8 cellular contexts compared by ENCODE assay signal in genomic region chr16:28974007-28974436, GRCh38. TPM values are rescaled to one million over a fixed set of nuclear protein-coding genes. Genes with fewer than 3 reads are reported as not detected.
DNase-seq lines count a peak whose midpoint lies in the region; ATAC-seq lines count a peak whose summit lies in the region.

No MANE protein-coding gene starts in this region.

- DNase-seq in NCI-H1417 (lab: John Stamatoyannopoulos, UW) = peak; percentile 29 to 79 (median 66)
- DNase-seq in NCI-H1417 treated with DMSO at 0.1 percent for 48 hours (lab: John Stamatoyannopoulos, UW) = no peak
- peak; percentile 63 for DNase-seq in HCEC 1CT
- peak; percentile 1 for DNase-seq in NCI-H2029 treated with DMSO at 0.1 percent for 48 hours (lab: John Stamatoyannopoulos, UW)
- DNase-seq in activated CD8-positive, alpha-beta T cell treated with anti-CD3 and anti-CD28 coated beads, Interleukin-2, amount 10 ng/mL, durations not matched to agents 7 days and 5 days = peak; percentile 48
- peak; percentile 52 for DNase-seq in fibroblast of gingiva (ENCODE audit: low read depth)
- DNase-seq in ureter (ENCODE audit: low spot score) = peak; percentile 60

- peak overlapping the region; percentile 97 for H3K27ac Mint-ChIP-seq in activated CD8-positive, alpha-beta T cell treated with anti-CD3 and anti-CD28 coated beads, Interleukin-2, amount 10 ng/mL, durations not matched to agents 7 days and 5 days

- H3K27me3 Mint-ChIP-seq in activated CD8-positive, alpha-beta T cell treated with anti-CD3 and anti-CD28 coated beads, Interleukin-2, amount 10 ng/mL, durations not matched to agents 7 days and 5 days (ENCODE audit: low read depth) = no peaks in the 10 kb centered on the region

- no peak for ATAC-seq in activated CD8-positive, alpha-beta T cell treated with anti-CD3 and anti-CD28 coated beads, Interleukin-2, amount 10 ng/mL, durations not matched to agents 7 days and 5 days

- H3K36me3 Mint-ChIP-seq in activated CD8-positive, alpha-beta T cell treated with anti-CD3 and anti-CD28 coated beads, Interleukin-2, amount 10 ng/mL, durations not matched to agents 7 days and 5 days (ENCODE audit: low read depth) = peaks cover 19% of the 10 kb centered on the region

- H3K9me3 ChIP-seq in muscle layer of duodenum (ENCODE audit: control insufficient read depth in 1 of 2, low read length in 2 of 2) = no peaks in the 10 kb centered on the region

- peak overlapping the region; percentile 83 for H3K27ac ChIP-seq in muscle layer of duodenum (ENCODE audit: low read length)

- POLR2A ChIA-PET in activated CD8-positive, alpha-beta T cell treated with anti-CD3 and anti-CD28 coated beads, Interleukin-2, amount 10 ng/mL, durations not matched to agents 7 days and 5 days (lab: Charles Lee) = interaction anchor here (0.6 to 3.1 kb wide), 12 partner anchors 10 to 1069 kb away, joined by 3 to 12 read pairs (median 5); partner anchors contain the start of genes LAT and NFATC2IP

- peaks cover 35% of the 10 kb centered on the region for H3K4me1 Mint-ChIP-seq in activated CD8-positive, alpha-beta T cell treated with anti-CD3 and anti-CD28 coated beads, Interleukin-2, amount 10 ng/mL, durations not matched to agents 7 days and 5 days (ENCODE audit: low read depth)

- CTCF ChIA-PET in activated CD8-positive, alpha-beta T cell treated with anti-CD3 and anti-CD28 coated beads, Interleukin-2, amount 10 ng/mL, durations not matched to agents 7 days and 5 days (lab: Charles Lee) = interaction anchor here (0.6 to 2.0 kb wide), 14 partner anchors 9 to 112 kb away, joined by 3 to 14 read pairs (median 4); partner anchors contain the start of gene LAT

- peak overlapping the region; percentile 93 to 95 for H3K4me3 ChIP-seq in muscle layer of duodenum (ENCODE audit: low read depth in 1 of 2, low read length in 2 of 2)

- peaks cover 5 to 20% of the 10 kb centered on the region in 2 donors for H3K36me3 ChIP-seq in muscle layer of duodenum (ENCODE audit: control insufficient read depth in 1 of 2, insufficient read depth in 2 of 2, low read length in 2 of 2)

- H3K4me3 Mint-ChIP-seq in activated CD8-positive, alpha-beta T cell treated with anti-CD3 and anti-CD28 coated beads, Interleukin-2, amount 10 ng/mL, durations not matched to agents 7 days and 5 days = peak overlapping the region; percentile 98

- no peaks in the 10 kb centered on the region for H3K9me3 Mint-ChIP-seq in activated CD8-positive, alpha-beta T cell treated with anti-CD3 and anti-CD28 coated beads, Interleukin-2, amount 10 ng/mL, durations not matched to agents 7 days and 5 days (ENCODE audit: insufficient read depth)

- peaks cover 4 to 25% of the 10 kb centered on the region in 2 donors for H3K4me1 ChIP-seq in muscle layer of duodenum (ENCODE audit: control insufficient read depth in 1 of 2, insufficient read depth in 2 of 2, low read length in 2 of 2)

- H3K27me3 ChIP-seq in muscle layer of duodenum (ENCODE audit: low read depth, low read length) = no peaks in the 10 kb centered on the region

RNA-seq across cellular contexts. Expression of gene SPNS1, which starts 0.6 kb away (rescaled TPM):
- 10 to 100 TPM; 28.3 to 29.0 TPM for total RNA-seq in activated CD8-positive, alpha-beta T cell treated with anti-CD3 and anti-CD28 coated beads, Interleukin-2, amount 10 ng/mL, durations not matched to agents 7 days and 5 days
- 23.9 TPM for total RNA-seq in ureter

RNA-seq across cellular contexts. Expression of gene LAT, which starts 10.8 kb away (rescaled TPM):
- total RNA-seq in activated CD8-positive, alpha-beta T cell treated with anti-CD3 and anti-CD28 coated beads, Interleukin-2, amount 10 ng/mL, durations not matched to agents 7 days and 5 days = 100 to 1,000 TPM; 270 to 288 TPM
- 11.9 TPM for total RNA-seq in ureter

RNA-seq across cellular contexts. Expression of gene NFATC2IP, which starts 23.3 kb away (rescaled TPM):
- 100 to 1,000 TPM; 113 to 120 TPM for total RNA-seq in activated CD8-positive, alpha-beta T cell treated with anti-CD3 and anti-CD28 coated beads, Interleukin-2, amount 10 ng/mL, durations not matched to agents 7 days and 5 days
- 43.2 TPM for total RNA-seq in ureter

RNA-seq across cellular contexts. Expression of gene CD19, which starts 42.3 kb away (rescaled TPM):
- under 1 TPM; 0.52 to 0.68 TPM for total RNA-seq in activated CD8-positive, alpha-beta T cell treated with anti-CD3 and anti-CD28 coated beads, Interleukin-2, amount 10 ng/mL, durations not matched to agents 7 days and 5 days
- not detected for total RNA-seq in ureter

RNA-seq across cellular contexts. Expression of gene RABEP2, which starts 49.0 kb away (rescaled TPM):
- total RNA-seq in activated CD8-positive, alpha-beta T cell treated with anti-CD3 and anti-CD28 coated beads, Interleukin-2, amount 10 ng/mL, durations not matched to agents 7 days and 5 days = 10 to 100 TPM; 22.5 to 23.2 TPM
- total RNA-seq in ureter = 26.5 TPM

Comparison
In these comparisons a context has a peak if more than half of its experiments do, and no peak if none do; other contexts are left out.
1. RNA of gene LAT, which starts 10.8 kb away (total RNA-seq): 270 to 288 TPM in activated CD8-positive, alpha-beta T cell treated with anti-CD3 and anti-CD28 coated beads, Interleukin-2, amount 10 ng/mL, durations not matched to agents 7 days and 5 days; 11.9 TPM in ureter (single experiment); every median in the first group is over 10 times any median in the second.